ENCODE assay signal across 1 cellular context in genomic region chr1:205669341-205670142, GRCh38.
A peak's percentile ranks its signal among the peaks of the same experiment; 100 is the strongest.
TF ChIP-seq lines count a peak whose summit lies in the region.

No MANE protein-coding gene starts in this region.

TF ChIP-seq in GM12878, 131 proteins besides CTCF, POLR2A, EP300 and RAD21 (continued from another document):
- TF ChIP-seq E4F1 (IDR thresholded peaks at IDR 0.05; ENCODE audit: borderline replicate concordance, partially characterized antibody) (no peak), ZNF217 (IDR thresholded peaks at IDR 0.05) (no peak), MTA2 (IDR thresholded peaks at IDR 0.05; ENCODE audit: low read depth) (peak; percentile 74; the same call in 1 of the 2 replicates), IKZF2 (IDR thresholded peaks at IDR 0.05) (peak in 1 of 2 experiments; percentile 52; a peak in 2 of 4 replicates), RUNX3 (IDR thresholded peaks at IDR 0.05; ENCODE audit: low read length) (peak; percentile 47), NBN (IDR thresholded peaks at IDR 0.05) (0 out of 2 replicates have a peak, but pooled peaks have one; percentile 44), EGR1 (IDR thresholded peaks at IDR 0.05; ENCODE audit: borderline replicate concordance in 1 of 2, low read depth in 2 of 2, low read length in 2 of 2) (peak in 1 of 2 experiments; percentile 12; a peak in 1 of 3 replicates), PKNOX1 (IDR thresholded peaks at IDR 0.05) (peak; percentile 20; the same call in 1 of the 2 replicates), POLR2AphosphoS5 (IDR thresholded peaks at IDR 0.05; ENCODE audit: low read length) (peak; percentile 76), NR2F1 (conservative IDR thresholded peaks at IDR 0.05) (peak; percentile 88), GATAD2B (conservative IDR thresholded peaks at IDR 0.05; ENCODE audit: low read depth) (peak; percentile 66; the same call in 1 of the 2 replicates), DPF2 (IDR thresholded peaks at IDR 0.05) (peak; percentile 72; the same call in 1 of the 2 replicates), MTA3 (IDR thresholded peaks at IDR 0.05; ENCODE audit: borderline replicate concordance, low read length) (0 out of 2 replicates have a peak, but pooled peaks have one; percentile 17), TCF3 (IDR thresholded peaks at IDR 0.05; ENCODE audit: borderline replicate concordance, insufficient read depth, low read depth, low read length) (no peak), ZZZ3 (IDR thresholded peaks at IDR 0.05; ENCODE audit: control insufficient read depth, insufficient read length, low read depth) (no peak), ZBED1 (IDR thresholded peaks at IDR 0.05; ENCODE audit: borderline replicate concordance) (0 out of 2 replicates have a peak, but pooled peaks have one; percentile 24)
- TF ChIP-seq, protein P1, sequence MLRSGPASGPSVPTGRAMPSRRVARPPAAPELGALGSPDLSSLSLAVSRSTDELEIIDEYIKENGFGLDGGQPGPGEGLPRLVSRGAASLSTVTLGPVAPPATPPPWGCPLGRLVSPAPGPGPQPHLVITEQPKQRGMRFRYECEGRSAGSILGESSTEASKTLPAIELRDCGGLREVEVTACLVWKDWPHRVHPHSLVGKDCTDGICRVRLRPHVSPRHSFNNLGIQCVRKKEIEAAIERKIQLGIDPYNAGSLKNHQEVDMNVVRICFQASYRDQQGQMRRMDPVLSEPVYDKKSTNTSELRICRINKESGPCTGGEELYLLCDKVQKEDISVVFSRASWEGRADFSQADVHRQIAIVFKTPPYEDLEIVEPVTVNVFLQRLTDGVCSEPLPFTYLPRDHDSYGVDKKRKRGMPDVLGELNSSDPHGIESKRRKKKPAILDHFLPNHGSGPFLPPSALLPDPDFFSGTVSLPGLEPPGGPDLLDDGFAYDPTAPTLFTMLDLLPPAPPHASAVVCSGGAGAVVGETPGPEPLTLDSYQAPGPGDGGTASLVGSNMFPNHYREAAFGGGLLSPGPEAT (IDR thresholded peaks at IDR 0.05; ENCODE audit: low read depth) = peak; percentile 0; the same call in 1 of the 2 replicates
- TF ChIP-seq, protein P2, sequence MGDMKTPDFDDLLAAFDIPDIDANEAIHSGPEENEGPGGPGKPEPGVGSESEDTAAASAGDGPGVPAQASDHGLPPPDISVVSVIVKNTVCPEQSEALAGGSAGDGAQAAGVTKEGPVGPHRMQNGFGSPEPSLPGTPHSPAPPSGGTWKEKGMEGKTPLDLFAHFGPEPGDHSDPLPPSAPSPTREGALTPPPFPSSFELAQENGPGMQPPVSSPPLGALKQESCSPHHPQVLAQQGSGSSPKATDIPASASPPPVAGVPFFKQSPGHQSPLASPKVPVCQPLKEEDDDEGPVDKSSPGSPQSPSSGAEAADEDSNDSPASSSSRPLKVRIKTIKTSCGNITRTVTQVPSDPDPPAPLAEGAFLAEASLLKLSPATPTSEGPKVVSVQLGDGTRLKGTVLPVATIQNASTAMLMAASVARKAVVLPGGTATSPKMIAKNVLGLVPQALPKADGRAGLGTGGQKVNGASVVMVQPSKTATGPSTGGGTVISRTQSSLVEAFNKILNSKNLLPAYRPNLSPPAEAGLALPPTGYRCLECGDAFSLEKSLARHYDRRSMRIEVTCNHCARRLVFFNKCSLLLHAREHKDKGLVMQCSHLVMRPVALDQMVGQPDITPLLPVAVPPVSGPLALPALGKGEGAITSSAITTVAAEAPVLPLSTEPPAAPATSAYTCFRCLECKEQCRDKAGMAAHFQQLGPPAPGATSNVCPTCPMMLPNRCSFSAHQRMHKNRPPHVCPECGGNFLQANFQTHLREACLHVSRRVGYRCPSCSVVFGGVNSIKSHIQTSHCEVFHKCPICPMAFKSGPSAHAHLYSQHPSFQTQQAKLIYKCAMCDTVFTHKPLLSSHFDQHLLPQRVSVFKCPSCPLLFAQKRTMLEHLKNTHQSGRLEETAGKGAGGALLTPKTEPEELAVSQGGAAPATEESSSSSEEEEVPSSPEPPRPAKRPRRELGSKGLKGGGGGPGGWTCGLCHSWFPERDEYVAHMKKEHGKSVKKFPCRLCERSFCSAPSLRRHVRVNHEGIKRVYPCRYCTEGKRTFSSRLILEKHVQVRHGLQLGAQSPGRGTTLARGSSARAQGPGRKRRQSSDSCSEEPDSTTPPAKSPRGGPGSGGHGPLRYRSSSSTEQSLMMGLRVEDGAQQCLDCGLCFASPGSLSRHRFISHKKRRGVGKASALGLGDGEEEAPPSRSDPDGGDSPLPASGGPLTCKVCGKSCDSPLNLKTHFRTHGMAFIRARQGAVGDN (IDR thresholded peaks at IDR 0.05) = 0 out of 2 replicates have a peak, but pooled peaks have one; percentile 34
